Comparison of ENCODE assay signal across 1 cellular context in the genomic region with DNA sequence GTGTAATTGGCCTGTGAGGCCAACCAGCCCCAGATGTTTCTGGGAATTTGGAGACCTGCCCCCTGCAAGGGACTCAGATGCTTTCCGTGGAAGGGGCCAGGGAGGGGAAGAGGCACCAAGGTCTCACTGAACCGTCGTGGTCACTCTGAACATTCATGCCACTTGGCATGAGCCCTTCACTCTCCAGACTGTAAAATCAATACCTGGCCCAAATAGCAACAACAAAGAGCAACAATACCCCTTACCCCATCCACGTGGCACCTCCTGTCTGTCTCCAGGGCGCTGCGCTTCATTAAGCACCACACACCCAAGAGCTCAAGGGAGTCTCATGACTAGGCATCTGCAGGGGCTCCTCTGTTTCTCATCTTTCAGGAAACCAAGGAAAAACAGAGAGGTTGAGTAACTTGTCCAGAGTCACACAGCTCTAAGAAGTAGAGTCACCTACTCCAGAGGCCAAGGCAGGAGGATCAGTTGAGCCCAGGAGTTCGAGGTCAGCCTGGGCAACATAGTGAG.
TF ChIP-seq lines count a peak whose summit lies in the region.

No MANE protein-coding gene starts in this region.

TF ChIP-seq in K562, 482 proteins besides CTCF, POLR2A, EP300 and RAD21 (continued from another document):
- no peak for TF ChIP-seq ZNF224 (CRISPR knock-in tag; IDR thresholded peaks at IDR 0.05)
